ENCODE assay signal across 8 cellular contexts in genomic region chr9:89605181-89606048, GRCh38.
A peak's percentile ranks its signal among the peaks of the same experiment; 100 is the strongest.
DNase-seq lines count a peak whose midpoint lies in the region; ATAC-seq and TF ChIP-seq lines count a peak whose summit lies in the region.

No MANE protein-coding gene starts in this region.

- no peaks in the 10 kb centered on the region for H3K36me3 ChIP-seq in GM06990 (ENCODE audit: control insufficient read depth, insufficient read depth, low read length)
- no peaks in the 10 kb centered on the region for H3K36me3 ChIP-seq in effector memory CD4-positive, alpha-beta T cell (ENCODE audit: control insufficient read depth, insufficient read depth, low read length)

- DNase-seq in GM06990 (ENCODE audit: extremely low read depth, insufficient read length) (peak; percentile 48), LNCaP clone FGC (ENCODE audit: low read depth) (no peak), medulla oblongata (ENCODE audit: extremely low spot score) (peak; percentile 49), foreskin melanocyte (no peak)
- peak; percentile 27 to 44 for DNase-seq in activated CD8-positive, alpha-beta memory T cell treated with anti-CD3 and anti-CD28 coated beads for 4 hours (ENCODE audit: low read depth in 2 of 2)
- DNase-seq in effector memory CD4-positive, alpha-beta T cell, result peak; percentile 22 to 46 (median 31)
- DNase-seq in stimulated activated CD4-positive, alpha-beta T cell treated with anti-CD3 and anti-CD28 coated beads, TNF-alpha, amount 100 ng/mL, for 24 hours (ENCODE audit: low read depth in 3 of 3), result peak; percentile 35 to 60 (median 36)

- TF ChIP-seq CTCF in GM06990 (IDR thresholded peaks at IDR 0.05; ENCODE audit: insufficient read depth, low read length, poor library complexity, severe bottlenecking), result no peak
- no peak for TF ChIP-seq CTCF in LNCaP clone FGC (IDR thresholded peaks at IDR 0.05; ENCODE audit: control insufficient read depth, extremely low read depth, insufficient read depth)

- no peak for ATAC-seq in HG03175 (IDR thresholded peaks at IDR 0.05; ENCODE audit: unreplicated experiment)

- H3K27me3 ChIP-seq in GM06990 (replicated peaks; ENCODE audit: control insufficient read depth, insufficient read depth, low read length), result peaks cover 2% of the 10 kb centered on the region
- H3K27me3 ChIP-seq in effector memory CD4-positive, alpha-beta T cell (replicated peaks; ENCODE audit: control insufficient read depth, insufficient read depth, low read length, poor library complexity, severe bottlenecking), result no peaks in the 10 kb centered on the region

- H3K27ac ChIP-seq in effector memory CD4-positive, alpha-beta T cell (ENCODE audit: insufficient read depth, low read length, poor library complexity, severe bottlenecking), result peak overlapping the region; percentile 54

- H3K4me1 ChIP-seq in effector memory CD4-positive, alpha-beta T cell (ENCODE audit: control insufficient read depth, insufficient read depth, low read length, poor library complexity, severe bottlenecking), result peaks cover 27% of the 10 kb centered on the region

- peak overlapping the region; percentile 26 for H3K4me3 ChIP-seq in GM06990 (replicated peaks; ENCODE audit: low read depth, low read length)
- peak overlapping the region; percentile 92 for H3K4me3 ChIP-seq in LNCaP clone FGC (ENCODE audit: low read depth, low read length)
- peak overlapping the region; percentile 71 for H3K4me3 ChIP-seq in effector memory CD4-positive, alpha-beta T cell (ENCODE audit: insufficient read depth, low read depth, low read length, poor library complexity, severe bottlenecking)

- H3K9me3 ChIP-seq in effector memory CD4-positive, alpha-beta T cell (ENCODE audit: control insufficient read depth, low read length), result no peaks in the 10 kb centered on the region

Comparison
In these comparisons a context has a peak if more than half of its experiments do, and no peak if none do; other contexts are left out.
1. DNase-seq: peak in GM06990 (single experiment), activated CD8-positive, alpha-beta memory T cell treated with anti-CD3 and anti-CD28 coated beads for 4 hours (2 of 2), effector memory CD4-positive, alpha-beta T cell (3 of 3), medulla oblongata (single experiment) and stimulated activated CD4-positive, alpha-beta T cell treated with anti-CD3 and anti-CD28 coated beads, TNF-alpha, amount 100 ng/mL, for 24 hours (3 of 3); none in LNCaP clone FGC (single experiment) and foreskin melanocyte (single experiment).
2. H3K4me3 ChIP-seq: peak in every context shown above with its lines; median percentile 92 in LNCaP clone FGC; 71 in effector memory CD4-positive, alpha-beta T cell; 26 in GM06990.